In the genomic region with DNA sequence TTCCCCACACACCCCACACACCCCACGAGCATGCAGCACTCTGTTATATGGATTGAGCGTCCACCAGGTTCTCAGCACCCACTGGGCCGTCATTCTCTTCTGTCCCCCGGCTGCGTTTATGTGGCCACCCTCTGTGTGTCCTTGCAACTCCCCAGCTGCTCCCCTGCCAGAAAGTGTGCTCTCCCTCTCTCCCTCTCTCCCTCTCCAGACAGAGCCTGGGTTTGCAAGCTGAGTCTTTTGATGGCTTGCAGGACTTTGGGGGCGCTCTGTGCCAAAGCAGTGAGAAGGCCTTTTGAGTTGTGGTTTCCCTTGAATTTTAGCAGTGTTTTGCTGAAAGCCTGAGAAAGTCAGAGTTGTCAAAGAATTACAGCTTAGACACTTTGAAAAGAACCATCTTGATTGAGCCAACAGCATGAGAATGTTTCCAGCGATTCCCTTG, we compare ENCODE assay signal across 15 cellular contexts.
DNase-seq lines count a peak whose midpoint lies in the region; ATAC-seq and TF ChIP-seq lines count a peak whose summit lies in the region.
"Had no signal": no experiment of that assay in that cellular context is flagged by ENCODE, and none has a peak within 500 bp of the region (broad histone marks: within the 10 kb centered on the region; RNA-seq: fewer than 3 reads in every experiment).

No MANE protein-coding gene starts in this region.

- H3K4me1 Mint-ChIP-seq in activated T-helper 1 cell treated with anti-CD3 and anti-CD28 coated beads, Interleukin-12 subunit alpha, Interleukin-12 subunit beta, Interleukin-2, Interleukin-4 antibody, amounts not matched to agents 30 ng/mL and 10 ng/mL and 1 ng/mL, durations not matched to agents 14 hours and 24 hours and 36 hours (ENCODE audit: low read depth), result no peaks in the 10 kb centered on the region
- H3K4me1 Mint-ChIP-seq in osteocyte (ENCODE audit: unreplicated experiment), result peaks cover 12% of the 10 kb centered on the region
- H3K4me1 Mint-ChIP-seq: CD8-positive, alpha-beta memory T cell had no signal

- TF ChIP-seq CTCF in osteocyte (IDR thresholded peaks at IDR 0.05), result no peak

- no peaks in the 10 kb centered on the region for H3K9me3 Mint-ChIP-seq in activated T-helper 1 cell treated with anti-CD3 and anti-CD28 coated beads, Interleukin-12 subunit alpha, Interleukin-12 subunit beta, Interleukin-2, Interleukin-4 antibody, amounts not matched to agents 30 ng/mL and 10 ng/mL and 1 ng/mL, durations not matched to agents 14 hours and 24 hours and 36 hours
- H3K9me3 Mint-ChIP-seq in osteocyte (ENCODE audit: unreplicated experiment), result no peaks in the 10 kb centered on the region
- H3K9me3 Mint-ChIP-seq: CD8-positive, alpha-beta memory T cell; naive B cell had no signal

- ATAC-seq in GM19397 (IDR thresholded peaks at IDR 0.05; ENCODE audit: unreplicated experiment) (no peak), HG02642 (IDR thresholded peaks at IDR 0.05; ENCODE audit: poor library complexity, unreplicated experiment) (no peak)

- H3K4me3 Mint-ChIP-seq in activated T-helper 1 cell treated with anti-CD3 and anti-CD28 coated beads, Interleukin-12 subunit alpha, Interleukin-12 subunit beta, Interleukin-2, Interleukin-4 antibody, amounts not matched to agents 30 ng/mL and 10 ng/mL and 1 ng/mL, durations not matched to agents 14 hours and 24 hours and 36 hours, result no peak overlapping the region
- no peak overlapping the region for H3K4me3 Mint-ChIP-seq in osteocyte (ENCODE audit: unreplicated experiment)
- H3K4me3 Mint-ChIP-seq: CD8-positive, alpha-beta memory T cell; naive B cell had no signal

- H3K36me3 Mint-ChIP-seq in activated T-helper 1 cell treated with anti-CD3 and anti-CD28 coated beads, Interleukin-12 subunit alpha, Interleukin-12 subunit beta, Interleukin-2, Interleukin-4 antibody, amounts not matched to agents 30 ng/mL and 10 ng/mL and 1 ng/mL, durations not matched to agents 14 hours and 24 hours and 36 hours (ENCODE audit: low read depth), result no peaks in the 10 kb centered on the region
- H3K36me3 Mint-ChIP-seq in osteocyte (ENCODE audit: unreplicated experiment), result peaks cover 45% of the 10 kb centered on the region
- H3K36me3 Mint-ChIP-seq: CD8-positive, alpha-beta memory T cell; naive B cell had no signal

- H3K27ac Mint-ChIP-seq in activated T-helper 1 cell treated with anti-CD3 and anti-CD28 coated beads, Interleukin-12 subunit alpha, Interleukin-12 subunit beta, Interleukin-2, Interleukin-4 antibody, amounts not matched to agents 30 ng/mL and 10 ng/mL and 1 ng/mL, durations not matched to agents 14 hours and 24 hours and 36 hours, result peak overlapping the region; percentile 72
- peak overlapping the region; percentile 41 for H3K27ac Mint-ChIP-seq in osteocyte (ENCODE audit: unreplicated experiment)

- intact Hi-C loops in activated T-helper 1 cell treated with anti-CD3 and anti-CD28 coated beads, Interleukin-12 subunit alpha, Interleukin-12 subunit beta, Interleukin-2, Interleukin-4 antibody, amounts not matched to agents 30 ng/mL and 10 ng/mL and 1 ng/mL, durations not matched to agents 14 hours and 24 hours and 36 hours (cut with micrococcal nuclease), result no loop called here

- no peaks in the 10 kb centered on the region for H3K27me3 Mint-ChIP-seq in activated T-helper 1 cell treated with anti-CD3 and anti-CD28 coated beads, Interleukin-12 subunit alpha, Interleukin-12 subunit beta, Interleukin-2, Interleukin-4 antibody, amounts not matched to agents 30 ng/mL and 10 ng/mL and 1 ng/mL, durations not matched to agents 14 hours and 24 hours and 36 hours (ENCODE audit: insufficient read depth)
- no peaks in the 10 kb centered on the region for H3K27me3 Mint-ChIP-seq in osteocyte (ENCODE audit: unreplicated experiment)
- H3K27me3 Mint-ChIP-seq: naive B cell had no signal

- DNase-seq in DMS 273 (lab: John Stamatoyannopoulos, UW; ENCODE audit: unreplicated experiment) (peak; percentile 4), DMS 273 treated with DMSO at 0.1 percent for 48 hours (lab: John Stamatoyannopoulos, UW) (no peak), globus pallidus (ENCODE audit: low spot score) (peak; percentile 41), osteocyte (ENCODE audit: extremely low spot score, unreplicated experiment) (no peak), SW480 (ENCODE audit: low spot score) (no peak)
- DNase-seq in activated T-helper 1 cell treated with anti-CD3 and anti-CD28 coated beads, Interleukin-12 subunit alpha, Interleukin-12 subunit beta, Interleukin-2, Interleukin-4 antibody, amounts not matched to agents 30 ng/mL and 10 ng/mL and 1 ng/mL, durations not matched to agents 14 hours and 24 hours and 36 hours (ENCODE audit: low spot score), result no peak
- DNase-seq: 8988T; activated gamma-delta T cell treated with Interleukin-2 at 50 U/mL for 16 hours; CD8-positive, alpha-beta memory T cell; naive B cell; NCI-H226; SHP77 treated with DMSO at 0.1 percent for 48 hours; stimulated activated CD4-positive, alpha-beta T cell treated with anti-CD3 and anti-CD28 coated beads, Interleukin-1b, Interleukin-23, amount 100 ng/mL, for 48 hours had no signal

Comparison
In these comparisons a context has a peak if more than half of its experiments do, and no peak if none do; other contexts are left out.
1. DNase-seq: peak in DMS 273 (single experiment) and globus pallidus (single experiment); none in DMS 273 treated with DMSO at 0.1 percent for 48 hours (single experiment), activated T-helper 1 cell treated with anti-CD3 and anti-CD28 coated beads, Interleukin-12 subunit alpha, Interleukin-12 subunit beta, Interleukin-2, Interleukin-4 antibody, amounts not matched to agents 30 ng/mL and 10 ng/mL and 1 ng/mL, durations not matched to agents 14 hours and 24 hours and 36 hours (single experiment), osteocyte (single experiment) and SW480 (single experiment).